2 cellular contexts compared by ENCODE assay signal in genomic region chr6:16769131-16769985, GRCh38.
TF ChIP-seq lines count a peak whose summit lies in the region.

No MANE protein-coding gene starts in this region.

TF ChIP-seq in A549, 52 proteins besides CTCF, POLR2A, EP300 and RAD21 (continued from another document):
- TF ChIP-seq E2F6 (IDR thresholded peaks at IDR 0.05; ENCODE audit: borderline replicate concordance, low read depth) (no peak), JUN (IDR thresholded peaks at IDR 0.05) (peak; percentile 56 to 67; a peak in 4 of 5 replicates), JUNB (IDR thresholded peaks at IDR 0.05) (peak; percentile 68), CEBPB (IDR thresholded peaks at IDR 0.05) (peak; percentile 51 to 71; a peak in 3 of 4 replicates), ZNF302 (CRISPR knock-in tag; IDR thresholded peaks at IDR 0.05) (no peak), POLR2AphosphoS2 (conservative IDR thresholded peaks at IDR 0.05; ENCODE audit: low read length) (no peak), RCOR1 (IDR thresholded peaks at IDR 0.05; ENCODE audit: low read depth, low read length) (no peak)

TF ChIP-seq in SK-N-SH, 30 proteins besides CTCF, POLR2A, EP300 and RAD21 (continued from another document):
- TF ChIP-seq REST (IDR thresholded peaks at IDR 0.05; ENCODE audit: low read depth, low read length) = peak; percentile 73
- TF ChIP-seq NFIC (IDR thresholded peaks at IDR 0.05; ENCODE audit: borderline replicate concordance) = peak; percentile 99
- TF ChIP-seq USF1 (IDR thresholded peaks at IDR 0.05; ENCODE audit: borderline replicate concordance, low read depth) = peak; percentile 30; the same call in 1 of the 2 replicates
- peak; percentile 94 for TF ChIP-seq FOSL2 (IDR thresholded peaks at IDR 0.05; ENCODE audit: borderline replicate concordance, low read depth)
- no peak for TF ChIP-seq RCOR1 (IDR thresholded peaks at IDR 0.05; ENCODE audit: low read length)
- TF ChIP-seq, protein P1, sequence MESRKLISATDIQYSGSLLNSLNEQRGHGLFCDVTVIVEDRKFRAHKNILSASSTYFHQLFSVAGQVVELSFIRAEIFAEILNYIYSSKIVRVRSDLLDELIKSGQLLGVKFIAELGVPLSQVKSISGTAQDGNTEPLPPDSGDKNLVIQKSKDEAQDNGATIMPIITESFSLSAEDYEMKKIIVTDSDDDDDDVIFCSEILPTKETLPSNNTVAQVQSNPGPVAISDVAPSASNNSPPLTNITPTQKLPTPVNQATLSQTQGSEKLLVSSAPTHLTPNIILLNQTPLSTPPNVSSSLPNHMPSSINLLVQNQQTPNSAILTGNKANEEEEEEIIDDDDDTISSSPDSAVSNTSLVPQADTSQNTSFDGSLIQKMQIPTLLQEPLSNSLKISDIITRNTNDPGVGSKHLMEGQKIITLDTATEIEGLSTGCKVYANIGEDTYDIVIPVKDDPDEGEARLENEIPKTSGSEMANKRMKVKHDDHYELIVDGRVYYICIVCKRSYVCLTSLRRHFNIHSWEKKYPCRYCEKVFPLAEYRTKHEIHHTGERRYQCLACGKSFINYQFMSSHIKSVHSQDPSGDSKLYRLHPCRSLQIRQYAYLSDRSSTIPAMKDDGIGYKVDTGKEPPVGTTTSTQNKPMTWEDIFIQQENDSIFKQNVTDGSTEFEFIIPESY (IDR thresholded peaks at IDR 0.05; ENCODE audit: borderline replicate concordance, low read depth) = peak; percentile 91
- no peak for TF ChIP-seq YY1 (IDR thresholded peaks at IDR 0.05; ENCODE audit: low read depth)
- TF ChIP-seq GATA2 (CRISPR knock-in tag; IDR thresholded peaks at IDR 0.05) = no peak
- TF ChIP-seq FOXM1 (IDR thresholded peaks at IDR 0.05; ENCODE audit: low read depth) = peak; percentile 96; the same call in 1 of the 2 replicates
- no peak for TF ChIP-seq SMC3 (IDR thresholded peaks at IDR 0.05; ENCODE audit: low read depth, low read length)
- peak; percentile 74; the same call in 1 of the 2 replicates for TF ChIP-seq SIN3A (IDR thresholded peaks at IDR 0.05; ENCODE audit: borderline replicate concordance, low read depth, low read length)
- TF ChIP-seq POLR2AphosphoS5 (IDR thresholded peaks at IDR 0.05; ENCODE audit: low read depth, low read length) = peak; percentile 93
- TF ChIP-seq, protein P2, sequence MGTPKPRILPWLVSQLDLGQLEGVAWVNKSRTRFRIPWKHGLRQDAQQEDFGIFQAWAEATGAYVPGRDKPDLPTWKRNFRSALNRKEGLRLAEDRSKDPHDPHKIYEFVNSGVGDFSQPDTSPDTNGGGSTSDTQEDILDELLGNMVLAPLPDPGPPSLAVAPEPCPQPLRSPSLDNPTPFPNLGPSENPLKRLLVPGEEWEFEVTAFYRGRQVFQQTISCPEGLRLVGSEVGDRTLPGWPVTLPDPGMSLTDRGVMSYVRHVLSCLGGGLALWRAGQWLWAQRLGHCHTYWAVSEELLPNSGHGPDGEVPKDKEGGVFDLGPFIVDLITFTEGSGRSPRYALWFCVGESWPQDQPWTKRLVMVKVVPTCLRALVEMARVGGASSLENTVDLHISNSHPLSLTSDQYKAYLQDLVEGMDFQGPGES (IDR thresholded peaks at IDR 0.05; ENCODE audit: low read depth, low read length) = no peak
- no peak for TF ChIP-seq NRF1 (IDR thresholded peaks at IDR 0.05; ENCODE audit: low read depth, low read length)
- no peak for TF ChIP-seq FOXJ3 (CRISPR knock-in tag; IDR thresholded peaks at IDR 0.05)
- TF ChIP-seq JUND (IDR thresholded peaks at IDR 0.05) = peak; percentile 99
- no peak for TF ChIP-seq TAF1 (IDR thresholded peaks at IDR 0.05; ENCODE audit: borderline replicate concordance, low read depth, low read length)
- TF ChIP-seq, protein P3, sequence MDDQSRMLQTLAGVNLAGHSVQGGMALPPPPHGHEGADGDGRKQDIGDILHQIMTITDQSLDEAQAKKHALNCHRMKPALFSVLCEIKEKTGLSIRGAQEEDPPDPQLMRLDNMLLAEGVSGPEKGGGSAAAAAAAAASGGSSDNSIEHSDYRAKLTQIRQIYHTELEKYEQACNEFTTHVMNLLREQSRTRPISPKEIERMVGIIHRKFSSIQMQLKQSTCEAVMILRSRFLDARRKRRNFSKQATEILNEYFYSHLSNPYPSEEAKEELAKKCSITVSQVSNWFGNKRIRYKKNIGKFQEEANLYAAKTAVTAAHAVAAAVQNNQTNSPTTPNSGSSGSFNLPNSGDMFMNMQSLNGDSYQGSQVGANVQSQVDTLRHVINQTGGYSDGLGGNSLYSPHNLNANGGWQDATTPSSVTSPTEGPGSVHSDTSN (IDR thresholded peaks at IDR 0.05) = peak; percentile 97
